In genomic region chr18:75438891-75439290, GRCh38 we compare ENCODE assay signal across 28 cellular contexts. TPM values are rescaled to one million over a fixed set of nuclear protein-coding genes. Genes with fewer than 3 reads are reported as not detected.
DNase-seq lines count a peak whose midpoint lies in the region; ATAC-seq, FAIRE-seq and TF ChIP-seq lines count a peak whose summit lies in the region.
"Had no signal": no experiment of that assay in that cellular context is flagged by ENCODE, and none has a peak within 500 bp of the region (broad histone marks: within the 10 kb centered on the region; RNA-seq: fewer than 3 reads in every experiment).

No MANE protein-coding gene starts in this region.

- WGBS in GM23248 (ENCODE audit: low coverage in 1 of 2, low lambda C conversion rate in 2 of 2, missing lambda C conversion rate in 2 of 2), 2 experiments: 15 to 21% methylated on average over 3 of the region's 3 CpGs

- no peaks in the 10 kb centered on the region for H3K9me2 ChIP-seq in GM23248 (ENCODE audit: insufficient read depth)

- H3K79me2 ChIP-seq in GM23248 (ENCODE audit: insufficient read depth): no peaks in the 10 kb centered on the region
- H3K79me2 ChIP-seq in astrocyte (ENCODE audit: insufficient read depth, low read length): no peaks in the 10 kb centered on the region

- H3K4me3 ChIP-seq in AG10803 (ENCODE audit: low read length): no peak overlapping the region
- H3K4me3 ChIP-seq in GM23248: no peak overlapping the region
- no peak overlapping the region for H3K4me3 ChIP-seq in astrocyte (ENCODE audit: insufficient read depth, low read depth, low read length)
- H3K4me3 ChIP-seq: A549; BLaER1 treated with 17β-estradiol and CSF1 and Interleukin-3, amounts not matched to agents 10 nM and 100 nM; SJSA1 had no signal

- peaks cover 6% of the 10 kb centered on the region; the same call in 1 of the 2 replicates for H3F3A ChIP-seq in GM23248 (ENCODE audit: insufficient read depth)

- H3K27me3 Mint-ChIP-seq in astrocyte (ENCODE audit: low read depth, unreplicated experiment): peaks cover 14% of the 10 kb centered on the region

- H3K4me2 ChIP-seq in GM23248 (ENCODE audit: unreplicated experiment) (no peak overlapping the region), astrocyte (ENCODE audit: low read length) (no peak overlapping the region)
- H3K4me2 ChIP-seq: A549; BLaER1 treated with 17β-estradiol and CSF1 and Interleukin-3, amounts not matched to agents 10 nM and 100 nM had no signal

- peaks cover 21% of the 10 kb centered on the region for H3K4me1 Mint-ChIP-seq in astrocyte (ENCODE audit: low read depth, unreplicated experiment)

- H3K9me3 Mint-ChIP-seq in astrocyte (ENCODE audit: unreplicated experiment): no peaks in the 10 kb centered on the region
- H3K9me3 Mint-ChIP-seq: CD4-positive, alpha-beta memory T cell; H9; HFFc6 had no signal

- H2AFZ ChIP-seq in GM23248 (no peak overlapping the region), astrocyte (ENCODE audit: low read depth, low read length) (no peak overlapping the region)

- peak; percentile 79 for DNase-seq in AG10803 (ENCODE audit: low read depth)
- DNase-seq in GM23248: peak; percentile 32
- DNase-seq in astrocyte (ENCODE audit: low read depth): peak; percentile 16
- peak; percentile 12 for DNase-seq in myocyte (ENCODE audit: low read depth)
- DNase-seq in H4 (ENCODE audit: low spot score): no peak
- DNase-seq in HUDEP-2 (lab: John Stamatoyannopoulos, UW; ENCODE audit: unreplicated experiment in 76 of 76): no peak
- DNase-seq in KG1 (lab: John Stamatoyannopoulos, UW): no peak
- DNase-seq: Caco-2; CD4-positive, alpha-beta memory T cell; DMS 273 treated with DMSO at 0.1 percent for 48 hours; DND-41; H9; HFFc6; KBM-7; NCI-H1092 treated with DMSO at 0.1 percent for 48 hours; NCI-H1436 treated with DMSO at 0.1 percent for 48 hours; NCI-H2029 treated with DMSO at 0.1 percent for 48 hours; NCI-H446; OCI-M1 had no signal

- H3K27me3 ChIP-seq in GM23248 (replicated peaks; ENCODE audit: insufficient read depth) (peaks cover 8% of the 10 kb centered on the region; the same call in 1 of the 2 replicates), astrocyte (ENCODE audit: insufficient read depth, low read length) (no peaks in the 10 kb centered on the region)
- H3K27me3 ChIP-seq: BLaER1 treated with 17β-estradiol and CSF1 and Interleukin-3, amounts not matched to agents 10 nM and 100 nM; SJSA1 had no signal

- H3K36me3 Mint-ChIP-seq in astrocyte (ENCODE audit: low read depth, unreplicated experiment): no peaks in the 10 kb centered on the region
- H3K36me3 Mint-ChIP-seq: CD4-positive, alpha-beta memory T cell had no signal

- H3K27ac ChIP-seq in GM23248 (no peak overlapping the region), astrocyte (ENCODE audit: low read depth, low read length) (no peak overlapping the region)
- H3K27ac ChIP-seq: A549; BLaER1 treated with 17β-estradiol and CSF1 and Interleukin-3, amounts not matched to agents 10 nM and 100 nM; SJSA1 had no signal

- no peak overlapping the region for H3K4me3 Mint-ChIP-seq in astrocyte (ENCODE audit: unreplicated experiment)
- H3K4me3 Mint-ChIP-seq: CD4-positive, alpha-beta memory T cell; H9; HFFc6 had no signal

- H3K4me1 ChIP-seq in GM23248 (ENCODE audit: insufficient read depth) (peaks cover 13% of the 10 kb centered on the region), astrocyte (ENCODE audit: insufficient read depth, low read length) (peaks cover 3% of the 10 kb centered on the region)
- H3K4me1 ChIP-seq: A549, Caco-2, SJSA1 had no signal

- H3K36me3 ChIP-seq in GM23248 (ENCODE audit: low read depth) (no peaks in the 10 kb centered on the region), astrocyte (ENCODE audit: insufficient read depth, low read length) (no peaks in the 10 kb centered on the region)
- H3K36me3 ChIP-seq: BLaER1 treated with 17β-estradiol and CSF1 and Interleukin-3, amounts not matched to agents 10 nM and 100 nM; SJSA1 had no signal

- H3K9ac ChIP-seq in GM23248: no peak overlapping the region
- no peak overlapping the region for H3K9ac ChIP-seq in astrocyte (ENCODE audit: low read length)
- H3K9ac ChIP-seq: BLaER1 treated with 17β-estradiol and CSF1 and Interleukin-3, amounts not matched to agents 10 nM and 100 nM had no signal

- peak; percentile 55 for FAIRE-seq in astrocyte (lab: Jason Lieb, UNC)
- FAIRE-seq: A549, G401.6, GM19239, HepG2, RCC 7860 had no signal

- H3K9me3 ChIP-seq in GM23248 (ENCODE audit: low read depth): no peaks in the 10 kb centered on the region
- no peaks in the 10 kb centered on the region for H3K9me3 ChIP-seq in astrocyte (ENCODE audit: insufficient read depth, low read depth, low read length)
- H3K9me3 ChIP-seq: A549; BLaER1 treated with 17β-estradiol and CSF1 and Interleukin-3, amounts not matched to agents 10 nM and 100 nM; Caco-2; SJSA1 had no signal

- no peak overlapping the region for H3K27ac Mint-ChIP-seq in astrocyte (ENCODE audit: unreplicated experiment)
- H3K27ac Mint-ChIP-seq: CD4-positive, alpha-beta memory T cell; H9; HFFc6 had no signal

- in situ Hi-C loops in GM23248 (cut with MboI): no loop called here

- H4K20me1 ChIP-seq in GM23248 (ENCODE audit: insufficient read depth) (no peaks in the 10 kb centered on the region), astrocyte (ENCODE audit: insufficient read depth, low read length) (no peaks in the 10 kb centered on the region)
- H4K20me1 ChIP-seq: BLaER1 treated with 17β-estradiol and CSF1 and Interleukin-3, amounts not matched to agents 10 nM and 100 nM had no signal

- TF ChIP-seq CTCF in AG10803 (conservative IDR thresholded peaks at IDR 0.05; ENCODE audit: low read length): no peak
- TF ChIP-seq CTCF in astrocyte (IDR thresholded peaks at IDR 0.05; ENCODE audit: insufficient read depth, low read depth, low read length): no peak

- no peak for ATAC-seq in SK-N-SH treated with all-trans-retinoic acid at 6 μM for 48 hours
- ATAC-seq: A549, HepG2, Right ventricle myocardium inferior had no signal

TF ChIP-seq in SK-N-SH treated with all-trans-retinoic acid at 6 μM for 48 hours, 23 proteins besides CTCF, POLR2A, EP300 and RAD21:
- TF ChIP-seq PPARA (CRISPR knock-in tag; IDR thresholded peaks at IDR 0.05; ENCODE audit: borderline replicate concordance) (no peak), ZNF8 (CRISPR knock-in tag; IDR thresholded peaks at IDR 0.05) (no peak)

RNA-seq across cellular contexts. Expression of gene SMIM21, which starts 11.4 kb away (rescaled TPM):
- total RNA-seq in GM23248 (2014; rRNA removed; shearing (Covaris generic)): not detected in 2 replicates
- not detected in 2 replicates for polyA plus RNA-seq in GM23248 (2016; fragmentation: Nextera tagmentation; extraction: Ambion mirVana)
- not detected in 2 replicates for total RNA-seq in astrocyte
- not detected in 2 replicates for total RNA-seq in myocyte
- not detected for polyA plus RNA-seq in myocyte (2012)
- total RNA-seq in H4 (2014; rRNA removed; shearing (Covaris generic)): not detected in 2 replicates
- total RNA-seq: Caco-2; CD4-positive, alpha-beta memory T cell; H9; HepG2; HFFc6; Right ventricle myocardium inferior; SJSA1 had no signal
- polyA plus RNA-seq: A549; CD4-positive, alpha-beta memory T cell; HepG2 had no signal

Comparison
In these comparisons a context has a peak if more than half of its experiments do, and no peak if none do; other contexts are left out.
1. DNase-seq: peak in AG10803 (single experiment), GM23248 (single experiment), astrocyte (single experiment) and myocyte (single experiment); none in H4 (single experiment), HUDEP-2 (0 of 76) and KG1 (single experiment).